ENCODE assay signal across 8 cellular contexts in the genomic region with DNA sequence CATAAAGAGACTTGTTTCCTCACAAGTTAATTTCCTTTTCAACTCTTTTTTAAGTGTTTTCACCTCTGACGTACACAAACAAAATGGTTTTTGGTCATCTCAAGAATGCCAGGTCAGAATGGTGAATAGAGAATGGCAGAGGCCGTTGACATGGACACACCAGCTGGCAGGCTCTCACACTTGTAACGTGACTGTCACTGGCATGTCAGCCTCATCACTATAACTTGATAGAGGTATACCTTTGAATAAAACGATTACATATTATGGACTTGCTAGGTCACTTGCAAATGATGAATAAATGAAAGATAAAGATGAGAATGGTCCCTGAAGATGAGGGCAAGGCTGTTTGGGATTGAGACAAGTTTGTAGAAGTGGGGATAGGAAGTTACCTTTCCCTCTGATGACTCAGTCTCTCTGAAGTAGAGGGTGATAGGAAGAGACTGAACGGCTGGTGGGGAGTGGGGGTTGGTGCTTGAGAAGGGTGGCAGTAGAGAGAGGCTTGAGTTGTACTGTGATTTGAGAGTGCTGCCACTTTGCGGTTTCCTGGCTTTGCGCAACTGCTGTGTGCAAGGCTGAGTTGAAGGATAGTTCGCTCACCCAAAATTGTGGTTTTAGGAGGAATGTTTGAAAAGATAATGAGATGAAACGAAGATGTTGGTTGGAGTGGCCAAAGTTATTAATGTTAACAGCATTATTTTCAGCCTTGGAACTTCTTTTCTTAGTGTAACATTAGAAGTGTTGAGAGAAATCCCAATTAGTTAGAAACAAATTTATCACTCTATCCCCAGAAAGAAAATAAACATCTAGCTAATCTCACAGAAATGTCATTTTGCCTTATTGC. TPM values are rescaled to one million over a fixed set of nuclear protein-coding genes. Genes with fewer than 3 reads are reported as not detected.
A peak's percentile ranks its signal among the peaks of the same experiment; 100 is the strongest.
DNase-seq lines count a peak whose midpoint lies in the region; ATAC-seq and TF ChIP-seq lines count a peak whose summit lies in the region.

No MANE protein-coding gene starts in this region.

- peaks cover 44% of the 10 kb centered on the region for H3K36me3 ChIP-seq in SK-N-MC (ENCODE audit: insufficient read depth, low read length)
- H3K36me3 ChIP-seq in uterus, result no peaks in the 10 kb centered on the region
- H3K36me3 ChIP-seq in H7 (replicated peaks; ENCODE audit: control insufficient read depth, insufficient read depth, low read length), result no peaks in the 10 kb centered on the region; the same call in 1 of the 2 replicates

- no peaks in the 10 kb centered on the region for H3K4me1 ChIP-seq in uterus

- no peaks in the 10 kb centered on the region for H3K27me3 Mint-ChIP-seq in activated naive CD8-positive, alpha-beta T cell

- H3K9ac ChIP-seq in SK-N-MC (ENCODE audit: insufficient read length), result no peak overlapping the region

- H3K4me3 ChIP-seq in SK-N-MC (peak overlapping the region; percentile 25; the same call in 1 of the 2 replicates), uterus (no peak overlapping the region), H7 (ENCODE audit: insufficient read depth, low read depth, low read length) (no peak overlapping the region)

- H3K4me1 Mint-ChIP-seq in activated naive CD8-positive, alpha-beta T cell (ENCODE audit: low read depth), result peaks cover 45% of the 10 kb centered on the region

- H3K27ac Mint-ChIP-seq in activated naive CD8-positive, alpha-beta T cell, result peak overlapping the region; percentile 36

- TF ChIP-seq POLR2A in uterus (IDR thresholded peaks at IDR 0.05), result no peak

- H3K9me3 Mint-ChIP-seq in activated naive CD8-positive, alpha-beta T cell (ENCODE audit: low read depth), result no peaks in the 10 kb centered on the region

- no peak overlapping the region for H3K27ac ChIP-seq in SK-N-MC
- no peak overlapping the region for H3K27ac ChIP-seq in uterus

- H3K27me3 ChIP-seq in uterus (no peaks in the 10 kb centered on the region), H7 (ENCODE audit: control insufficient read depth, insufficient read depth, low read length) (no peaks in the 10 kb centered on the region)

- intact Hi-C loops in uterus (cut with DNase I; ENCODE audit: low total_unique reads), result no loop called here

- H3K9me3 ChIP-seq in SK-N-MC (ENCODE audit: low read depth, low read length), result no peaks in the 10 kb centered on the region
- H3K9me3 ChIP-seq in uterus, result no peaks in the 10 kb centered on the region

- H3K36me3 Mint-ChIP-seq in activated naive CD8-positive, alpha-beta T cell, result peaks cover 12% of the 10 kb centered on the region

- DNase-seq in SK-N-MC (ENCODE audit: low read depth, low spot score), result peak; percentile 95
- DNase-seq in stimulated activated CD4-positive, alpha-beta T cell treated with anti-CD3 and anti-CD28 coated beads, Interleukin-1b, Interleukin-23, amount 100 ng/mL, for 48 hours, result peak; percentile 52
- no peak for DNase-seq in uterus
- DNase-seq in DMS79 (lab: John Stamatoyannopoulos, UW), result no peak
- DNase-seq in H7, result no peak

- TF ChIP-seq CTCF in uterus (IDR thresholded peaks at IDR 0.05), result no peak

- peak overlapping the region; percentile 43 for H3K4me3 Mint-ChIP-seq in activated naive CD8-positive, alpha-beta T cell

- ATAC-seq in GM18909 (IDR thresholded peaks at IDR 0.05; ENCODE audit: poor library complexity, unreplicated experiment) (peak; percentile 68), GM19452 (IDR thresholded peaks at IDR 0.05; ENCODE audit: unreplicated experiment) (no peak)

RNA-seq across cellular contexts. Expression of gene TBPL1, which starts 30.3 kb away (rescaled TPM):
- total RNA-seq in uterus, result 10 to 100 TPM in 3 of 4 donors, 1 to 10 TPM in 1; 4.4 to 30.6 (median 19.7) TPM
- 62.6 and 70.9 TPM in 2 replicates for total RNA-seq in H7 (2014; rRNA removed; shearing (Covaris generic))

Comparison
In these comparisons a context has a peak if more than half of its experiments do, and no peak if none do; other contexts are left out.
1. DNase-seq: peak in SK-N-MC (single experiment) and stimulated activated CD4-positive, alpha-beta T cell treated with anti-CD3 and anti-CD28 coated beads, Interleukin-1b, Interleukin-23, amount 100 ng/mL, for 48 hours (single experiment); none in uterus (0 of 2), DMS79 (single experiment) and H7 (single experiment).